11 cellular contexts compared by ENCODE assay signal in genomic region chr16:24734382-24734781, GRCh38. TPM values are rescaled to one million over a fixed set of nuclear protein-coding genes. Genes with fewer than 3 reads are reported as not detected.
DNase-seq lines count a peak whose midpoint lies in the region; ATAC-seq and TF ChIP-seq lines count a peak whose summit lies in the region.
"Had no signal": no experiment of that assay in that cellular context is flagged by ENCODE, and none has a peak within 500 bp of the region (broad histone marks: within the 10 kb centered on the region; RNA-seq: fewer than 3 reads in every experiment).

No MANE protein-coding gene starts in this region.

- H3K36me3 ChIP-seq in SK-N-SH (replicated peaks in 1 of 2; ENCODE audit: control insufficient read depth in 1 of 2, insufficient read depth in 2 of 2, low read length in 1 of 2) (peaks cover 26 to 48% of the 10 kb centered on the region in 2 experiments), thoracic aorta (no peaks in the 10 kb centered on the region), A673 (ENCODE audit: insufficient read depth, low read length, poor library complexity, severe bottlenecking) (peaks cover 22% of the 10 kb centered on the region)

- H3K4me3 ChIP-seq in SK-N-SH (ENCODE audit: low read depth in 2 of 2, low read length in 1 of 2), result no peak overlapping the region
- no peak overlapping the region for H3K4me3 ChIP-seq in thoracic aorta
- no peak overlapping the region for H3K4me3 ChIP-seq in A673 (ENCODE audit: low read depth, low read length, poor library complexity, severe bottlenecking)
- H3K4me3 ChIP-seq: A549 had no signal

- no peak overlapping the region for H3K9ac ChIP-seq in SK-N-SH

- no TSS peak for BruUV-seq in A673 (replicated peaks; lab: Mats Ljungman, UMichigan)

- no peaks in the 10 kb centered on the region for H3K9me2 ChIP-seq in SK-N-SH

- H3K4me1 ChIP-seq in SK-N-SH (ENCODE audit: control insufficient read depth in 1 of 2, insufficient read depth in 2 of 2, low read depth in 1 of 2, low read length in 1 of 2) (peaks cover 15 to 41% of the 10 kb centered on the region in 2 experiments), thoracic aorta (ENCODE audit: control insufficient read depth in 1 of 2, low read depth in 2 of 2) (peaks cover 62 to 82% of the 10 kb centered on the region in 2 donors), A673 (ENCODE audit: insufficient read depth, low read length, poor library complexity, severe bottlenecking) (peaks cover 31% of the 10 kb centered on the region)

- H3K9me3 ChIP-seq in SK-N-SH (no peaks in the 10 kb centered on the region), thoracic aorta (no peaks in the 10 kb centered on the region), A673 (ENCODE audit: low read depth, low read length, poor library complexity, severe bottlenecking) (no peaks in the 10 kb centered on the region)
- H3K9me3 ChIP-seq: A549 had no signal

- H3K27me3 ChIP-seq in SK-N-SH (ENCODE audit: insufficient read depth) (no peaks in the 10 kb centered on the region), thoracic aorta (replicated peaks; ENCODE audit: insufficient read depth) (no peaks in the 10 kb centered on the region), A673 (replicated peaks; ENCODE audit: insufficient read depth, low read depth, low read length, poor library complexity) (no peaks in the 10 kb centered on the region)

- no peak for TF ChIP-seq EP300 in SK-N-SH (IDR thresholded peaks at IDR 0.05; ENCODE audit: borderline replicate concordance in 1 of 2, low read depth in 1 of 2, low read length in 1 of 2)

- no peak for TF ChIP-seq RAD21 in SK-N-SH (IDR thresholded peaks at IDR 0.05; ENCODE audit: low read length)

- no peak for TF ChIP-seq CTCF in SK-N-SH (IDR thresholded peaks at IDR 0.05)
- no peak for TF ChIP-seq CTCF in thoracic aorta (IDR thresholded peaks at IDR 0.05)
- no peak for TF ChIP-seq CTCF in A673 (conservative IDR thresholded peaks at IDR 0.05; ENCODE audit: low read depth, low read length)

- 0 out of 2 replicates have a peak overlapping the region, but pooled peaks have one; percentile 0 for H3K4me2 ChIP-seq in SK-N-SH
- H3K4me2 ChIP-seq: A549 had no signal

- intact Hi-C loops in A673 (cut with micrococcal nuclease; ENCODE audit: unreplicated experiment), result no loop called here

- no peak for ATAC-seq in SK-N-SH treated with all-trans-retinoic acid at 6 μM for 48 hours
- peak; percentile 34 for ATAC-seq in HG03520 (IDR thresholded peaks at IDR 0.05; ENCODE audit: unreplicated experiment)
- ATAC-seq in thoracic aorta (ENCODE audit: insufficient number of reproducible peaks, low FRiP score, low read depth), result no peak
- no peak for ATAC-seq in HG03460 (IDR thresholded peaks at IDR 0.05; ENCODE audit: unreplicated experiment)
- ATAC-seq: A549; activated CD8-positive, alpha-beta T cell treated with anti-CD3 and anti-CD28 coated beads for 36 hours had no signal

- peaks cover 41% of the 10 kb centered on the region for H3F3A ChIP-seq in SK-N-SH (replicated peaks; ENCODE audit: insufficient read depth)

- peaks cover 86% of the 10 kb centered on the region for H4K20me1 ChIP-seq in SK-N-SH (ENCODE audit: insufficient read depth)

- CTCF ChIA-PET in SK-N-SH (lab: Yijun Ruan, JAX), result no interaction called here
- CTCF ChIA-PET in A673 (lab: Charles Lee), result no interaction called here

- H2AFZ ChIP-seq in SK-N-SH (ENCODE audit: low read depth), result no peak overlapping the region

- H3K27ac ChIP-seq in SK-N-SH (ENCODE audit: low read depth in 2 of 2, low read length in 1 of 2) (peak overlapping the region in 1 of 2 experiments; percentile 28; a peak in 1 of 4 replicates), thoracic aorta (peak overlapping the region; percentile 50 to 72), A673 (ENCODE audit: low read depth, low read length, poor library complexity, severe bottlenecking) (no peak overlapping the region)
- H3K27ac ChIP-seq: A549 had no signal

- WGBS in SK-N-SH (ENCODE audit: low lambda C conversion rate), result 93% methylated on average over 1 of the region's 1 CpG

- DNase-seq in SK-N-SH, result no peak
- peak; percentile 76 for DNase-seq in fibroblast of gingiva (ENCODE audit: low read depth)
- DNase-seq in thoracic aorta (ENCODE audit: low spot score), result no peak
- no peak for DNase-seq in A673 (ENCODE audit: low spot score)
- no peak for DNase-seq in NCI-H524 (lab: John Stamatoyannopoulos, UW)
- DNase-seq: activated CD8-positive, alpha-beta T cell treated with anti-CD3 and anti-CD28 coated beads for 36 hours; NCI-H2227 treated with DMSO at 0.1 percent for 48 hours had no signal

- POLR2A ChIA-PET in SK-N-SH (lab: Yijun Ruan, JAX) (no interaction called here), A673 (lab: Charles Lee; ENCODE audit: low non-redundant PET) (no interaction called here)

- peaks cover 93% of the 10 kb centered on the region for H3K79me2 ChIP-seq in SK-N-SH (ENCODE audit: insufficient read depth)

TF ChIP-seq in SK-N-SH, 30 proteins besides CTCF, POLR2A, EP300 and RAD21:
- TF ChIP-seq SMC3 (IDR thresholded peaks at IDR 0.05; ENCODE audit: low read depth, low read length) (no peak), GATA2 (CRISPR knock-in tag; IDR thresholded peaks at IDR 0.05) (no peak), USF1 (IDR thresholded peaks at IDR 0.05; ENCODE audit: borderline replicate concordance, low read depth) (no peak)
TF ChIP-seq in SK-N-SH: peak in this region for 0.

TF ChIP-seq in SK-N-SH treated with all-trans-retinoic acid at 6 μM for 48 hours, 23 proteins besides CTCF, POLR2A, EP300 and RAD21:
- no peak for TF ChIP-seq ZNF8 (CRISPR knock-in tag; IDR thresholded peaks at IDR 0.05)
TF ChIP-seq in SK-N-SH treated with all-trans-retinoic acid at 6 μM for 48 hours: peak in this region for 0.

RNA-seq across cellular contexts. Expression of gene TNRC6A, which starts 4.9 kb away (rescaled TPM):
- polyA plus RNA-seq in SK-N-SH (2012; rRNA removed), result 32.5 and 40.1 TPM in 2 replicates
- polyA plus RNA-seq in SK-N-SH (2012; cell fraction: cytosol; rRNA removed), result 16.0 and 19.0 TPM in 2 replicates
- polyA plus RNA-seq in SK-N-SH (2012; cell fraction: nucleus; rRNA removed), result 127 and 149 TPM in 2 replicates
- total RNA-seq in thoracic aorta, result 10 to 100 TPM; 45.6 to 85.4 TPM
- 88.5 and 90.8 TPM in 2 replicates for total RNA-seq in A673 (2021)
